10 cellular contexts compared by ENCODE assay signal in genomic region chr6:154316131-154316530, GRCh38. TPM values are rescaled to one million over a fixed set of nuclear protein-coding genes. Genes with fewer than 3 reads are reported as not detected.
"Had no signal": no experiment of that assay in that cellular context is flagged by ENCODE, and none has a peak within 500 bp of the region (broad histone marks: within the 10 kb centered on the region; RNA-seq: fewer than 3 reads in every experiment).

No MANE protein-coding gene starts in this region.

- H3K9me3 ChIP-seq: HAP-1 had no signal

- ATAC-seq: HCT116, HepG2, K562 had no signal

- H3K4me3 ChIP-seq: GM23248, HAP-1, K562 had no signal

- H2AFZ ChIP-seq: GM23248 had no signal

- H3K9me3 Mint-ChIP-seq: HFFc6 had no signal

- DNase-seq: GM23248, GOT3, H7, HFFc6 had no signal

- H3K27ac ChIP-seq: GM23248, HL-60 had no signal

- H3K9ac ChIP-seq: GM23248 had no signal

- H3K36me3 ChIP-seq: HAP-1 had no signal

- H3K27ac Mint-ChIP-seq: HFFc6 had no signal

- H3K4me3 Mint-ChIP-seq: HFFc6 had no signal

RNA-seq across cellular contexts. Expression of gene IPCEF1, which starts 40.5 kb away (rescaled TPM):
- total RNA-seq: GM23248, HepG2, HT1080 had no signal
- polyA plus RNA-seq: GM23248, K562 had no signal
